ENCODE assay signal across 30 cellular contexts in the genomic region with DNA sequence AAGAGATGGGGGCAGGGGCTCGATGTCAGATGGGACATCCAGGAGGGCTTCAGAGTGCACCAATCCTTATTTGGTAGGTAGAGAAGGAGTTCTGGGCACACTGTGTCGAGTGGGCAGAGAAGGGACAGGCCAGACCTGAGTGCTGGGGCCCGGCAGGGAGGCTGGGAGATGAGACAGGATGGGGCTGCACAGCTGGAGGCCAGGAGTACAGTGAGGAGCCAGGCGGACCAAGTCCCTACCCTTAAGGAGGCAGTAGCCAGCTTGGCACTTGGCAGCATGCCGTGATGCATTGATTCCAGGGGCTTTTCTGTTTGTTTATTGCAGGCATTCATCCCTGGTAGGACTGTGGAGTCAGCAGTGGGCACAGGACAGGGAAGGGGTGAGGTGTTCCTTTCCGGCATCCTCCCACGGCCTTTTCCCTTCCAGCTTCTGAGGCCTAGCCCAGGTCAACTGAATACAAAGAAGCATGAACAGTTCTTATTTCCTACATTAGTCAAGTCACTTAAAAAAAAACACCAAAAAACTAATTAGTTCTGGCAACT.
DNase-seq lines count a peak whose midpoint lies in the region; ATAC-seq and TF ChIP-seq lines count a peak whose summit lies in the region.
"Had no signal": no experiment of that assay in that cellular context is flagged by ENCODE, and none has a peak within 500 bp of the region (broad histone marks: within the 10 kb centered on the region; RNA-seq: fewer than 3 reads in every experiment).

No MANE protein-coding gene starts in this region.

- no peaks in the 10 kb centered on the region for H3K27me3 ChIP-seq in H9 (ENCODE audit: insufficient read depth, low read length)
- H3K27me3 ChIP-seq in heart right ventricle: no peaks in the 10 kb centered on the region
- H3K27me3 ChIP-seq in neural progenitor cell: no peaks in the 10 kb centered on the region
- H3K27me3 ChIP-seq: brain microvascular endothelial cell, foreskin keratinocyte, hepatocyte, pancreas, right lobe of liver had no signal

- TF ChIP-seq CTCF in H9 (conservative IDR thresholded peaks at IDR 0.05) (no peak), heart right ventricle (IDR thresholded peaks at IDR 0.05) (no peak), neural progenitor cell (IDR thresholded peaks at IDR 0.05) (no peak), WTC11 (IDR thresholded peaks at IDR 0.05) (no peak)

- no peaks in the 10 kb centered on the region for H4K20me1 ChIP-seq in H9 (ENCODE audit: control insufficient read depth, insufficient read depth, insufficient read length)
- no peaks in the 10 kb centered on the region for H4K20me1 ChIP-seq in neural progenitor cell (ENCODE audit: low read depth)

- H2BK5ac ChIP-seq in H9 (ENCODE audit: insufficient read length, low read length): no peak overlapping the region

- no peak overlapping the region for H2AK5ac ChIP-seq in H9 (ENCODE audit: insufficient read length, low read length)

- H3K4me1 Mint-ChIP-seq in H9 (peaks cover 5 to 16% of the 10 kb centered on the region in 2 experiments), neural progenitor cell (peaks cover 12% of the 10 kb centered on the region), WTC11 (peaks cover 3% of the 10 kb centered on the region; the same call in 1 of the 2 replicates)
- H3K4me1 Mint-ChIP-seq: activated CD4-positive, alpha-beta T cell treated with anti-CD3 and anti-CD28 coated beads for 36 hours; B cell; CD8-positive, alpha-beta memory T cell had no signal

- no peaks in the 10 kb centered on the region for H3K79me1 ChIP-seq in H9 (ENCODE audit: insufficient read depth, low read depth, low read length, poor library complexity, severe bottlenecking)

- H2BK12ac ChIP-seq in H9 (ENCODE audit: insufficient read length, low read depth, low read length): no peak overlapping the region

- no peak overlapping the region for H3K4me3 Mint-ChIP-seq in H9
- H3K4me3 Mint-ChIP-seq in neural progenitor cell: no peak overlapping the region
- H3K4me3 Mint-ChIP-seq in WTC11: no peak overlapping the region
- H3K4me3 Mint-ChIP-seq: activated CD4-positive, alpha-beta T cell treated with anti-CD3 and anti-CD28 coated beads for 36 hours; activated T-cell treated with anti-CD3 and anti-CD28 coated beads, Interleukin-2, amount 50 U/mL, for 72 hours; B cell; CD8-positive, alpha-beta memory T cell; naive thymus-derived CD4-positive, alpha-beta T cell had no signal

- H3K4me2 ChIP-seq in H9 (ENCODE audit: insufficient read depth, insufficient read length, low read length) (no peak overlapping the region), neural progenitor cell (no peak overlapping the region)
- H3K4me2 ChIP-seq: hepatocyte had no signal

- H3K9ac ChIP-seq in H9 (ENCODE audit: extremely low read depth, insufficient read length, low read length): no peak overlapping the region
- no peak overlapping the region for H3K9ac ChIP-seq in neural progenitor cell

- no peaks in the 10 kb centered on the region for H3K23me2 ChIP-seq in H9 (ENCODE audit: insufficient read length, low read depth, low read length, poor library complexity, severe bottlenecking)

- DNase-seq in H9: peak; percentile 21
- no peak for DNase-seq in caudate nucleus (lab: John Stamatoyannopoulos, UW)
- peak in 1 of 2 donors; percentile 31 for DNase-seq in heart right ventricle
- no peak for DNase-seq in neural progenitor cell (ENCODE audit: low spot score)
- DNase-seq in activated naive CD4-positive, alpha-beta T cell treated with anti-CD3 and anti-CD28 coated beads, Interleukin-2, amount 50 U/mL, for 16 hours: no peak
- DNase-seq in WTC11 (ENCODE audit: low spot score): no peak
- DNase-seq: activated CD4-positive, alpha-beta T cell treated with anti-CD3 and anti-CD28 coated beads for 36 hours; activated naive CD4-positive, alpha-beta T cell treated with Interleukin-2 at 50 U/mL for 16 hours; activated T-cell treated with anti-CD3 and anti-CD28 coated beads, Interleukin-2, amount 50 U/mL, for 72 hours; brain microvascular endothelial cell; CD8-positive, alpha-beta memory T cell; effector memory CD4-positive, alpha-beta T cell; foreskin keratinocyte; Karpas-422; naive thymus-derived CD4-positive, alpha-beta T cell; NCI-H1436 treated with DMSO at 0.1 percent for 48 hours; NCI-H2107; NCI-H446; pancreas; right lobe of liver; stimulated activated naive CD4-positive, alpha-beta T cell treated with Interleukin-2 at 50 U/mL for 16 hours; T-helper 2 cell had no signal

- no peak overlapping the region for H3K27ac ChIP-seq in H9 (ENCODE audit: insufficient read length, low read depth, low read length)
- H3K27ac ChIP-seq in caudate nucleus (ENCODE audit: low read depth, low read length): peak overlapping the region; percentile 41
- H3K27ac ChIP-seq in heart right ventricle: peak overlapping the region in 7 of 10 donors; percentile 25 to 61 (median 34)
- no peak overlapping the region for H3K27ac ChIP-seq in neural progenitor cell
- H3K27ac ChIP-seq: brain microvascular endothelial cell, foreskin keratinocyte, hepatocyte, pancreas, right lobe of liver had no signal

- no peak overlapping the region for H3K14ac ChIP-seq in H9 (ENCODE audit: insufficient read depth, low read length)

- H3K4me1 ChIP-seq in H9 (ENCODE audit: insufficient read depth, low read length): no peaks in the 10 kb centered on the region
- peaks cover 0 to 26% (median 8%) of the 10 kb centered on the region in 9 donors for H3K4me1 ChIP-seq in heart right ventricle
- H3K4me1 ChIP-seq in neural progenitor cell: no peaks in the 10 kb centered on the region
- H3K4me1 ChIP-seq: foreskin keratinocyte, pancreas had no signal

- no peak overlapping the region for H3K56ac ChIP-seq in H9 (ENCODE audit: insufficient read length, low read depth, low read length)

- H3K4ac ChIP-seq in H9 (ENCODE audit: low read depth, low read length): no peak overlapping the region

- H3K36me3 Mint-ChIP-seq in H9 (ENCODE audit: insufficient read depth in 1 of 3, low read depth in 3 of 3): 0 out of 7 replicates have a peak, but pooled peaks cover 0 to 2% (median 0%) of the 10 kb centered on the region in 3 experiments
- peaks cover 2% of the 10 kb centered on the region for H3K36me3 Mint-ChIP-seq in neural progenitor cell
- H3K36me3 Mint-ChIP-seq in WTC11: no peaks in the 10 kb centered on the region
- H3K36me3 Mint-ChIP-seq: naive thymus-derived CD4-positive, alpha-beta T cell had no signal

- H2BK120ac ChIP-seq in H9 (ENCODE audit: low read depth, low read length, poor library complexity, severe bottlenecking): no peak overlapping the region

- no peaks in the 10 kb centered on the region for H3K27me3 Mint-ChIP-seq in H9 (ENCODE audit: low read depth)
- peaks cover 4% of the 10 kb centered on the region for H3K27me3 Mint-ChIP-seq in neural progenitor cell (ENCODE audit: insufficient read depth, low read depth)
- no peaks in the 10 kb centered on the region for H3K27me3 Mint-ChIP-seq in WTC11 (ENCODE audit: low read depth)
- H3K27me3 Mint-ChIP-seq: B cell had no signal

- peak in 7 of 8 donors; percentile 31 to 85 (median 70) for ATAC-seq in heart right ventricle
- no peak for ATAC-seq in HG03457 (IDR thresholded peaks at IDR 0.05; ENCODE audit: unreplicated experiment)
- ATAC-seq in GM21526 (IDR thresholded peaks at IDR 0.05; ENCODE audit: low FRiP score, unreplicated experiment): no peak
- ATAC-seq in WTC11: no peak
- ATAC-seq: activated CD4-positive, alpha-beta T cell treated with anti-CD3 and anti-CD28 coated beads for 36 hours; activated T-cell treated with anti-CD3 and anti-CD28 coated beads, Interleukin-2, amount 50 U/mL, for 72 hours; foreskin keratinocyte; HepG2; left lobe of liver; naive thymus-derived CD4-positive, alpha-beta T cell; pancreas; SK-N-SH treated with all-trans-retinoic acid at 6 μM for 48 hours had no signal

- CTCF ChIA-PET in WTC11 (lab: Charles Lee): interaction anchor here (0.6 to 1.0 kb wide), 2 partner anchors 338 to 342 kb away, joined by 3 read pairs; no protein-coding TSS in a partner anchor

- no peaks in the 10 kb centered on the region for H3K79me2 ChIP-seq in H9 (ENCODE audit: insufficient read depth, low read length)
- no peaks in the 10 kb centered on the region for H3K79me2 ChIP-seq in neural progenitor cell (ENCODE audit: low read depth)
- H3K79me2 ChIP-seq: hepatocyte had no signal

- H2AFZ ChIP-seq in H9 (ENCODE audit: low read length) (no peak overlapping the region), neural progenitor cell (replicated peaks) (no peak overlapping the region)
- H2AFZ ChIP-seq: hepatocyte had no signal

- H4K5ac ChIP-seq in H9 (ENCODE audit: insufficient read length, low read depth, low read length): no peak overlapping the region

- no peak overlapping the region for H2BK20ac ChIP-seq in H9 (ENCODE audit: low read depth, low read length, poor library complexity, severe bottlenecking)

- no peak overlapping the region for H3K27ac Mint-ChIP-seq in H9
- H3K27ac Mint-ChIP-seq in neural progenitor cell: peak overlapping the region; percentile 14
- no peak overlapping the region for H3K27ac Mint-ChIP-seq in WTC11
- H3K27ac Mint-ChIP-seq: activated CD4-positive, alpha-beta T cell treated with anti-CD3 and anti-CD28 coated beads for 36 hours; activated T-cell treated with anti-CD3 and anti-CD28 coated beads, Interleukin-2, amount 50 U/mL, for 72 hours; B cell; naive thymus-derived CD4-positive, alpha-beta T cell had no signal

- H3K9me3 ChIP-seq in H9 (ENCODE audit: control insufficient read depth, low read depth, low read length) (no peaks in the 10 kb centered on the region), heart right ventricle (no peaks in the 10 kb centered on the region), neural progenitor cell (ENCODE audit: low read depth) (no peaks in the 10 kb centered on the region)
- H3K9me3 ChIP-seq: esophagus muscularis mucosa, pancreas, right lobe of liver had no signal

- H3K4me3 ChIP-seq in heart right ventricle (no peak overlapping the region), neural progenitor cell (no peak overlapping the region)
- H3K4me3 ChIP-seq: esophagus muscularis mucosa, hepatocyte, pancreas, right lobe of liver had no signal

- no peak overlapping the region for H4K8ac ChIP-seq in H9 (replicated peaks; ENCODE audit: insufficient read length, low read depth, low read length)

- no peak overlapping the region for H2BK15ac ChIP-seq in H9 (ENCODE audit: low read depth, low read length)

- no peaks in the 10 kb centered on the region for H3F3A ChIP-seq in neural progenitor cell (ENCODE audit: low read depth)

- intact Hi-C loops in heart right ventricle (cut with DNase I): loop anchor here in 5 of 10 donors (5.0 to 10.0 kb wide), 4 partner anchors 140 to 183 kb away; no protein-coding TSS in a partner anchor

- WGBS in H9 (ENCODE audit: extremely low coverage, insufficient read length, low lambda C conversion rate): no CpG with 5 or more reads among the region's 7 CpGs
- WGBS in heart right ventricle, 2 donors: 68 to 70% methylated on average over 7 of the region's 7 CpGs

- H3T11ph ChIP-seq in H9 (ENCODE audit: low read length): no peak overlapping the region

- H3K9me3 Mint-ChIP-seq in H9 (no peaks in the 10 kb centered on the region), neural progenitor cell (no peaks in the 10 kb centered on the region), WTC11 (no peaks in the 10 kb centered on the region)
- H3K9me3 Mint-ChIP-seq: activated T-cell treated with anti-CD3 and anti-CD28 coated beads, Interleukin-2, amount 50 U/mL, for 72 hours; CD8-positive, alpha-beta memory T cell; naive thymus-derived CD4-positive, alpha-beta T cell had no signal

- H4K91ac ChIP-seq in H9 (ENCODE audit: insufficient read length, low read depth, low read length): no peak overlapping the region

- H3K23ac ChIP-seq in H9 (ENCODE audit: insufficient read length, low read depth, low read length): no peak overlapping the region

- H3K18ac ChIP-seq in H9 (ENCODE audit: insufficient read length, low read depth, low read length): no peak overlapping the region

- H3K36me3 ChIP-seq in heart right ventricle (peaks cover 0 to 31% (median 0%) of the 10 kb centered on the region in 9 donors), neural progenitor cell (no peaks in the 10 kb centered on the region)
- H3K36me3 ChIP-seq: brain microvascular endothelial cell had no signal

- POLR2A ChIA-PET in WTC11 (lab: Charles Lee): no interaction called here

Comparison
In these comparisons a context has a peak if more than half of its experiments do, and no peak if none do; other contexts are left out.
1. H3K27ac ChIP-seq: peak in caudate nucleus (single experiment) and heart right ventricle (7 of 10); none in H9 (single experiment) and neural progenitor cell (single experiment).
2. ATAC-seq: peak in heart right ventricle (7 of 8); none in HG03457 (single experiment), GM21526 (single experiment) and WTC11 (single experiment).